Comparison of ENCODE assay signal across 24 cellular contexts in the genomic region with DNA sequence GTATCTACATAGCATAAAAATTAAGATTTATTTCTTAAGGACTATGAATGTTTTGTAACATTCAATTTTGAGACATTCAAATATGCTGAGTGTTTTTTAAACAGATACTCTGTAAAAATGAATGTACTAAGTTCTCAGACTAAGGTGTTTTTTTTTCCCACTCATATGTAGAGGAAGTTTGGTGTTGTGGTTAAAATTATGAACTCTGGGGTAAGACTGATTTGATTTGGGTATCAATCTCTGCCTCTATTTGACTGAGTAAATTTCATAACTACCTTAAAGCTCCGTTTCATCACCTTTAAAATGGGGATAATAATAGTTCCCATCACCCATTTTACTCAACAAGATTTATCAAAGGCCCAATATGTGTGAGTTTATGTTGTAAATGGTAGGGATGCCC.
"Had no signal": no experiment of that assay in that cellular context is flagged by ENCODE, and none has a peak within 500 bp of the region (broad histone marks: within the 10 kb centered on the region; RNA-seq: fewer than 3 reads in every experiment).

No MANE protein-coding gene starts in this region.

- H3K4me3 ChIP-seq: left ventricle myocardium inferior, lung, mucosa of descending colon, ovary, right atrium auricular region, right lobe of liver, stomach, testis, thyroid gland, transverse colon, upper lobe of left lung, vagina had no signal

- DNase-seq: immature natural killer cell; left ventricle myocardium inferior; mesendoderm; midbrain; mucosa of descending colon; naive thymus-derived CD4-positive, alpha-beta T cell; ovary; right lobe of liver; stimulated activated CD4-positive, alpha-beta T cell treated with anti-CD3 and anti-CD28 coated beads, Interleukin-12 subunit alpha, Interleukin-12 subunit beta, amount 100 ng/mL, for 4 hours; stimulated activated CD4-positive, alpha-beta T cell treated with anti-CD3 and anti-CD28 coated beads, Interleukin-15, amount 100 ng/mL, for 24 hours; stimulated activated CD4-positive, alpha-beta T cell treated with anti-CD3 and anti-CD28 coated beads, Interleukin-2, amount 100 ng/mL, for 24 hours; stimulated activated CD4-positive, alpha-beta T cell treated with anti-CD3 and anti-CD28 coated beads, Interleukin-4, amount 100 ng/mL, for 1 hour; stimulated activated naive B cell treated with anti-CD40 and anti-IgM and Interleukin-4, amounts not matched to agents 10 μg/mL and 1 μg/mL and 100 μg/mL, for 72 hours; stimulated activated naive CD8-positive, alpha-beta T cell treated with anti-CD3 and anti-CD28 coated beads, Interleukin-15, Interleukin-2, amounts not matched to agents 100 U/mL and 50 U/mL, for 24 hours; stomach; testis; thyroid gland; transverse colon; upper lobe of left lung had no signal

- H3K27ac ChIP-seq: left ventricle myocardium inferior, ovary, right atrium auricular region, right lobe of liver, stomach, testis, thyroid gland, transverse colon, upper lobe of left lung, vagina had no signal

- H3K36me3 Mint-ChIP-seq: immature natural killer cell; naive thymus-derived CD4-positive, alpha-beta T cell; stimulated activated naive B cell treated with anti-CD40 and anti-IgM and Interleukin-4, amounts not matched to agents 10 μg/mL and 1 μg/mL and 100 μg/mL, for 72 hours had no signal

- H3K4me3 Mint-ChIP-seq: immature natural killer cell; naive thymus-derived CD4-positive, alpha-beta T cell; natural killer cell treated with Interleukin-12 subunit alpha and Interleukin-12 subunit beta and Interleukin-15 and Interleukin-18, amount 100 ng/mL, for 72 hours; stimulated activated naive B cell treated with anti-CD40 and anti-IgM and Interleukin-4, amounts not matched to agents 10 μg/mL and 1 μg/mL and 100 μg/mL, for 72 hours had no signal

- ATAC-seq: mucosa of descending colon; naive thymus-derived CD4-positive, alpha-beta T cell; natural killer cell treated with Interleukin-12 subunit alpha and Interleukin-12 subunit beta and Interleukin-15 and Interleukin-18, amount 100 ng/mL, for 72 hours; right lobe of liver; stimulated activated naive B cell treated with anti-CD40 and anti-IgM and Interleukin-4, amounts not matched to agents 10 μg/mL and 1 μg/mL and 100 μg/mL, for 72 hours; stimulated activated naive CD8-positive, alpha-beta T cell treated with anti-CD3 and anti-CD28 coated beads, Interleukin-15, Interleukin-2, amounts not matched to agents 100 U/mL and 50 U/mL, for 24 hours had no signal

- H3K9me3 Mint-ChIP-seq: stimulated activated naive B cell treated with anti-CD40 and anti-IgM and Interleukin-4, amounts not matched to agents 10 μg/mL and 1 μg/mL and 100 μg/mL, for 72 hours had no signal

- H3K4me1 Mint-ChIP-seq: immature natural killer cell; naive thymus-derived CD4-positive, alpha-beta T cell; stimulated activated naive B cell treated with anti-CD40 and anti-IgM and Interleukin-4, amounts not matched to agents 10 μg/mL and 1 μg/mL and 100 μg/mL, for 72 hours had no signal

- H3K27me3 Mint-ChIP-seq: naive thymus-derived CD4-positive, alpha-beta T cell; natural killer cell treated with Interleukin-12 subunit alpha and Interleukin-12 subunit beta and Interleukin-15 and Interleukin-18, amount 100 ng/mL, for 72 hours; progenitor cell of endocrine pancreas; stimulated activated naive B cell treated with anti-CD40 and anti-IgM and Interleukin-4, amounts not matched to agents 10 μg/mL and 1 μg/mL and 100 μg/mL, for 72 hours had no signal

- H3K27me3 ChIP-seq: ovary, right atrium auricular region, right lobe of liver, stomach, testis, thyroid gland, transverse colon, upper lobe of left lung, vagina had no signal

- H3K36me3 ChIP-seq: left ventricle myocardium inferior, ovary, right atrium auricular region, right lobe of liver, stomach, thyroid gland, transverse colon, upper lobe of left lung, vagina had no signal

- H3K27ac Mint-ChIP-seq: immature natural killer cell; naive thymus-derived CD4-positive, alpha-beta T cell; natural killer cell treated with Interleukin-12 subunit alpha and Interleukin-12 subunit beta and Interleukin-15 and Interleukin-18, amount 100 ng/mL, for 72 hours; progenitor cell of endocrine pancreas; stimulated activated naive B cell treated with anti-CD40 and anti-IgM and Interleukin-4, amounts not matched to agents 10 μg/mL and 1 μg/mL and 100 μg/mL, for 72 hours had no signal

- H3K4me1 ChIP-seq: left ventricle myocardium inferior, right atrium auricular region, right lobe of liver, stomach, testis, thyroid gland, transverse colon, upper lobe of left lung, vagina had no signal

- H3K9me3 ChIP-seq: left ventricle myocardium inferior, mucosa of descending colon, ovary, right atrium auricular region, right lobe of liver, stomach, testis, thyroid gland, transverse colon, upper lobe of left lung, vagina had no signal
